In genomic region chr1:224067621-224068457, GRCh38 we compare ENCODE assay signal across 1 cellular context.
TF ChIP-seq lines count a peak whose summit lies in the region.

No MANE protein-coding gene starts in this region.

TF ChIP-seq in WTC11, 78 proteins besides CTCF, POLR2A, EP300 and RAD21 (continued from another document):
- TF ChIP-seq SP1 (CRISPR knock-in tag; conservative IDR thresholded peaks at IDR 0.05), result no peak
- no peak for TF ChIP-seq NR2C2 (CRISPR knock-in tag; IDR thresholded peaks at IDR 0.05)
- TF ChIP-seq ZNF423 (CRISPR knock-in tag; IDR thresholded peaks at IDR 0.05), result no peak
- TF ChIP-seq FOXP1 (CRISPR knock-in tag; IDR thresholded peaks at IDR 0.05; ENCODE audit: borderline replicate concordance), result no peak
- TF ChIP-seq ZMAT4 (CRISPR knock-in tag; IDR thresholded peaks at IDR 0.05), result no peak
- no peak for TF ChIP-seq ZNF138 (CRISPR knock-in tag; conservative IDR thresholded peaks at IDR 0.05)
